Comparison of ENCODE assay signal across 18 cellular contexts in genomic region chr19:16878181-16878965, GRCh38. TPM values are rescaled to one million over a fixed set of nuclear protein-coding genes. Genes with fewer than 3 reads are reported as not detected.
DNase-seq lines count a peak whose midpoint lies in the region; ATAC-seq and TF ChIP-seq lines count a peak whose summit lies in the region.
"Had no signal": no experiment of that assay in that cellular context is flagged by ENCODE, and none has a peak within 500 bp of the region (broad histone marks: within the 10 kb centered on the region; RNA-seq: fewer than 3 reads in every experiment).

No MANE protein-coding gene starts in this region.

- H3K4me1 ChIP-seq in lower lobe of right lung = peaks cover 32% of the 10 kb centered on the region
- H3K4me1 ChIP-seq in upper lobe of left lung = peaks cover 18 to 45% (median 25%) of the 10 kb centered on the region in 4 donors

- WGBS in upper lobe of left lung, 2 donors = 92 to 98% methylated on average over 15 to 38 of the region's 55 CpGs

- H3K27me3 ChIP-seq in lower lobe of right lung (ENCODE audit: low read depth) (no peaks in the 10 kb centered on the region), upper lobe of left lung (no peaks in the 10 kb centered on the region)

- POLR2A ChIA-PET in RWPE1 (lab: Yijun Ruan, JAX; ENCODE audit: low non-redundant PET) = no interaction called here

- H3K27ac ChIP-seq in RWPE1 = peak overlapping the region; percentile 51
- H3K27ac ChIP-seq in lower lobe of right lung = peak overlapping the region; percentile 49
- H3K27ac ChIP-seq in upper lobe of left lung = peak overlapping the region; percentile 10 to 86 (median 81)
- H3K27ac ChIP-seq: GM23248 had no signal

- ATAC-seq in Right ventricle myocardium inferior (peak; percentile 29), left ventricle myocardium superior (no peak), lower lobe of right lung (peak in 1 of 2 donors; percentile 30), upper lobe of left lung (ENCODE audit: low FRiP score in 2 of 2) (peak in 1 of 2 donors; percentile 7), HG02938 (IDR thresholded peaks at IDR 0.05; ENCODE audit: unreplicated experiment) (no peak)
- ATAC-seq: GM12878, HepG2 had no signal

- TF ChIP-seq EP300 in upper lobe of left lung (IDR thresholded peaks at IDR 0.05) = no peak

- intact Hi-C loops in Right ventricle myocardium inferior (cut with DNase I) = no loop called here
- intact Hi-C loops in left ventricle myocardium superior (cut with micrococcal nuclease) = no loop called here
- intact Hi-C loops in lower lobe of right lung (cut with DNase I) = no loop called here

- TF ChIP-seq CTCF in RWPE1 (conservative IDR thresholded peaks at IDR 0.05; ENCODE audit: low read depth) (no peak), lower lobe of right lung (IDR thresholded peaks at IDR 0.05) (no peak), upper lobe of left lung (IDR thresholded peaks at IDR 0.05) (no peak), GM20000 (IDR thresholded peaks at IDR 0.05; ENCODE audit: extremely low read depth, missing control alignments) (no peak)

- TF ChIP-seq POLR2A in upper lobe of left lung (IDR thresholded peaks at IDR 0.05) = no peak

- H3K9me3 ChIP-seq in lower lobe of right lung (peaks cover 23% of the 10 kb centered on the region), upper lobe of left lung (peaks cover 0 to 27% (median 16%) of the 10 kb centered on the region in 4 donors)

- CTCF ChIA-PET in RWPE1 (lab: Yijun Ruan, JAX) = no interaction called here

- H3K36me3 ChIP-seq in lower lobe of right lung (peaks cover 50% of the 10 kb centered on the region), upper lobe of left lung (peaks cover 22 to 51% (median 44%) of the 10 kb centered on the region in 4 donors)

- H3K4me3 ChIP-seq in lower lobe of right lung (no peak overlapping the region), upper lobe of left lung (no peak overlapping the region)
- H3K4me3 ChIP-seq: GM12878, GM23248 had no signal

- no peak for DNase-seq in Right ventricle myocardium inferior (ENCODE audit: missing footprints)
- DNase-seq in left ventricle myocardium superior = no peak
- DNase-seq in RWPE1 (ENCODE audit: low spot score) = no peak
- no peak for DNase-seq in lower lobe of right lung
- peak in 1 of 2 donors; percentile 81 for DNase-seq in upper lobe of left lung
- no peak for DNase-seq in GDM1 (lab: John Stamatoyannopoulos, UW)
- no peak for DNase-seq in GM20000 (ENCODE audit: low spot score)
- DNase-seq: 8988T; AML-193; C1 segment of cervical spinal cord; Calu3; CD4-positive, alpha-beta T cell; DMS 273 treated with DMSO at 0.1 percent for 48 hours; GM23248; H9 had no signal

RNA-seq across cellular contexts. Expression of gene F2RL3, which starts 10.4 kb away (rescaled TPM):
- total RNA-seq in Right ventricle myocardium inferior = 0.27 TPM
- 0.30 TPM for total RNA-seq in left ventricle myocardium superior
- total RNA-seq in lower lobe of right lung = 22.5 TPM
- 100 to 1,000 TPM in 1 of 6 donors, 10 to 100 TPM in 4, 1 to 10 TPM in 1; 7.3 to 130 (median 23.2) TPM for total RNA-seq in upper lobe of left lung
- total RNA-seq: Calu3; CD4-positive, alpha-beta T cell; GM23248; H9; HepG2 had no signal

RNA-seq across cellular contexts. Expression of gene SIN3B, which starts 49.2 kb away (rescaled TPM):
- total RNA-seq in Right ventricle myocardium inferior = 27.8 TPM
- 26.0 TPM for total RNA-seq in left ventricle myocardium superior
- total RNA-seq in lower lobe of right lung = 56.6 TPM
- 100 to 1,000 TPM in 2 of 6 donors, 10 to 100 TPM in 4; 38.2 to 385 (median 63.5) TPM for total RNA-seq in upper lobe of left lung
